In the genomic region with DNA sequence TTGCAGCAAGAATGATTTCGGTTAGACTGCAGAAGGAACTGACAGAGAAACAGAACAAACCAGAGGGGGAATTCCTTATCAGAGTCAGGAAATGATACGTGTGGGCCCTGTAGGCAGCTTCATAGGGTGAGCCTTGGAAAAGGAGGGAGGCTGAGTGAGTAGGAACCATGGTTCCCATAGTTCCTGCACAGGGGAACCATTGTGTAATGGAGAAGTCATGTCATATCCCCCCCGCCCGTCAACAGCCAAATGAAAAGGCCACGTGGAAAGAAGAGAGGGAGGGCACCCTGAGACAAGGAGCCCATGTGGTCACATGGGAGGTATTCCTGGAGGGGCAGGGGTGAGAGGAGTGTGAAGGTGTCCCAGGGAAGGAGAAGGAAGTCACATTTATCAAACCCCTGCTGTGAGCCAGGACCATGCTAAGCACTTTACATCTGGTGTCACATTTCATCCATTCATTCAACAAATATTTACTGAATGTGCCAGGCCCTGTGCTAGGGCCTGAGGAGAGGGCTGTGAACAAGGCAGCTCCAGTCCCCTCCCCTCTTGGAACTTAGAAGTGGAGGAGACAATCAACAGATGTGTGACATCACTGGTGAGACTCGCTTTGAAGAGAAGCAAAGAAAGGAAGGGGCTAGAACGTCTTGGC, we compare ENCODE assay signal across 1 cellular context.
A peak's percentile ranks its signal among the peaks of the same experiment; 100 is the strongest.
TF ChIP-seq lines count a peak whose summit lies in the region.

No MANE protein-coding gene starts in this region.

TF ChIP-seq in K562, 482 proteins besides CTCF, POLR2A, EP300 and RAD21 (continues in another document):
- TF ChIP-seq FOXK2 (conservative IDR thresholded peaks at IDR 0.05 in 1 of 2, IDR thresholded peaks at IDR 0.05 in 1 of 2; ENCODE audit: low read depth in 2 of 2): peak; percentile 58 to 66; a peak in 1 of 4 replicates
- no peak for TF ChIP-seq ZNF121 (CRISPR knock-in tag; conservative IDR thresholded peaks at IDR 0.05)
- TF ChIP-seq KLF1 (tag; IDR thresholded peaks at IDR 0.05): 0 out of 2 replicates have a peak, but pooled peaks have one; percentile 19
- TF ChIP-seq NEUROD1 (IDR thresholded peaks at IDR 0.05; ENCODE audit: borderline replicate concordance, low read depth, low read length, partially characterized antibody): peak; percentile 16
- TF ChIP-seq ZNF134 (CRISPR knock-in tag; conservative IDR thresholded peaks at IDR 0.05): 0 out of 2 replicates have a peak, but pooled peaks have one; percentile 40
- 0 out of 2 replicates have a peak, but pooled peaks have one; percentile 61 for TF ChIP-seq BRD4 (IDR thresholded peaks at IDR 0.05)
- peak; percentile 81; the same call in 1 of the 2 replicates for TF ChIP-seq HDAC2 (IDR thresholded peaks at IDR 0.05)
- TF ChIP-seq MEIS2 (IDR thresholded peaks at IDR 0.05; ENCODE audit: partially characterized antibody): peak; percentile 43
- TF ChIP-seq RCOR1 (IDR thresholded peaks at IDR 0.05; ENCODE audit: borderline replicate concordance in 1 of 2, low read depth in 2 of 2, low read length in 2 of 2): peak in 1 of 2 experiments; percentile 25; a peak in 1 of 4 replicates
- TF ChIP-seq, protein P1, sequence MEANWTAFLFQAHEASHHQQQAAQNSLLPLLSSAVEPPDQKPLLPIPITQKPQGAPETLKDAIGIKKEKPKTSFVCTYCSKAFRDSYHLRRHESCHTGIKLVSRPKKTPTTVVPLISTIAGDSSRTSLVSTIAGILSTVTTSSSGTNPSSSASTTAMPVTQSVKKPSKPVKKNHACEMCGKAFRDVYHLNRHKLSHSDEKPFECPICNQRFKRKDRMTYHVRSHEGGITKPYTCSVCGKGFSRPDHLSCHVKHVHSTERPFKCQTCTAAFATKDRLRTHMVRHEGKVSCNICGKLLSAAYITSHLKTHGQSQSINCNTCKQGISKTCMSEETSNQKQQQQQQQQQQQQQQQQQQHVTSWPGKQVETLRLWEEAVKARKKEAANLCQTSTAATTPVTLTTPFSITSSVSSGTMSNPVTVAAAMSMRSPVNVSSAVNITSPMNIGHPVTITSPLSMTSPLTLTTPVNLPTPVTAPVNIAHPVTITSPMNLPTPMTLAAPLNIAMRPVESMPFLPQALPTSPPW (CRISPR knock-in tag; IDR thresholded peaks at IDR 0.05): peak; percentile 67; the same call in 1 of the 2 replicates
- peak; percentile 58 for TF ChIP-seq RAD51 (IDR thresholded peaks at IDR 0.05; ENCODE audit: borderline replicate concordance, low read depth)
- TF ChIP-seq L3MBTL2 (IDR thresholded peaks at IDR 0.05): peak; percentile 87
- TF ChIP-seq, protein P2, sequence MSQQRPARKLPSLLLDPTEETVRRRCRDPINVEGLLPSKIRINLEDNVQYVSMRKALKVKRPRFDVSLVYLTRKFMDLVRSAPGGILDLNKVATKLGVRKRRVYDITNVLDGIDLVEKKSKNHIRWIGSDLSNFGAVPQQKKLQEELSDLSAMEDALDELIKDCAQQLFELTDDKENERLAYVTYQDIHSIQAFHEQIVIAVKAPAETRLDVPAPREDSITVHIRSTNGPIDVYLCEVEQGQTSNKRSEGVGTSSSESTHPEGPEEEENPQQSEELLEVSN (IDR thresholded peaks at IDR 0.05; ENCODE audit: borderline replicate concordance in 1 of 2, extremely low read depth in 1 of 2, insufficient read depth in 1 of 2, insufficient read length in 1 of 2, low read depth in 1 of 2, low read length in 1 of 2, poor library complexity in 1 of 2, severe bottlenecking in 1 of 2): peak; percentile 20 to 58
- TF ChIP-seq, protein P3, sequence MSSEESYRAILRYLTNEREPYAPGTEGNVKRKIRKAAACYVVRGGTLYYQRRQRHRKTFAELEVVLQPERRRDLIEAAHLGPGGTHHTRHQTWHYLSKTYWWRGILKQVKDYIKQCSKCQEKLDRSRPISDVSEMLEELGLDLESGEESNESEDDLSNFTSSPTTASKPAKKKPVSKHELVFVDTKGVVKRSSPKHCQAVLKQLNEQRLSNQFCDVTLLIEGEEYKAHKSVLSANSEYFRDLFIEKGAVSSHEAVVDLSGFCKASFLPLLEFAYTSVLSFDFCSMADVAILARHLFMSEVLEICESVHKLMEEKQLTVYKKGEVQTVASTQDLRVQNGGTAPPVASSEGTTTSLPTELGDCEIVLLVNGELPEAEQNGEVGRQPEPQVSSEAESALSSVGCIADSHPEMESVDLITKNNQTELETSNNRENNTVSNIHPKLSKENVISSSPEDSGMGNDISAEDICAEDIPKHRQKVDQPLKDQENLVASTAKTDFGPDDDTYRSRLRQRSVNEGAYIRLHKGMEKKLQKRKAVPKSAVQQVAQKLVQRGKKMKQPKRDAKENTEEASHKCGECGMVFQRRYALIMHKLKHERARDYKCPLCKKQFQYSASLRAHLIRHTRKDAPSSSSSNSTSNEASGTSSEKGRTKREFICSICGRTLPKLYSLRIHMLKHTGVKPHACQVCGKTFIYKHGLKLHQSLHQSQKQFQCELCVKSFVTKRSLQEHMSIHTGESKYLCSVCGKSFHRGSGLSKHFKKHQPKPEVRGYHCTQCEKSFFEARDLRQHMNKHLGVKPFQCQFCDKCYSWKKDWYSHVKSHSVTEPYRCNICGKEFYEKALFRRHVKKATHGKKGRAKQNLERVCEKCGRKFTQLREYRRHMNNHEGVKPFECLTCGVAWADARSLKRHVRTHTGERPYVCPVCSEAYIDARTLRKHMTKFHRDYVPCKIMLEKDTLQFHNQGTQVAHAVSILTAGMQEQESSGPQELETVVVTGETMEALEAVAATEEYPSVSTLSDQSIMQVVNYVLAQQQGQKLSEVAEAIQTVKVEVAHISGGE (CRISPR knock-in tag; IDR thresholded peaks at IDR 0.05): peak in 1 of 3 experiments; percentile 60; a peak in 1 of 6 replicates
- TF ChIP-seq, protein P4, sequence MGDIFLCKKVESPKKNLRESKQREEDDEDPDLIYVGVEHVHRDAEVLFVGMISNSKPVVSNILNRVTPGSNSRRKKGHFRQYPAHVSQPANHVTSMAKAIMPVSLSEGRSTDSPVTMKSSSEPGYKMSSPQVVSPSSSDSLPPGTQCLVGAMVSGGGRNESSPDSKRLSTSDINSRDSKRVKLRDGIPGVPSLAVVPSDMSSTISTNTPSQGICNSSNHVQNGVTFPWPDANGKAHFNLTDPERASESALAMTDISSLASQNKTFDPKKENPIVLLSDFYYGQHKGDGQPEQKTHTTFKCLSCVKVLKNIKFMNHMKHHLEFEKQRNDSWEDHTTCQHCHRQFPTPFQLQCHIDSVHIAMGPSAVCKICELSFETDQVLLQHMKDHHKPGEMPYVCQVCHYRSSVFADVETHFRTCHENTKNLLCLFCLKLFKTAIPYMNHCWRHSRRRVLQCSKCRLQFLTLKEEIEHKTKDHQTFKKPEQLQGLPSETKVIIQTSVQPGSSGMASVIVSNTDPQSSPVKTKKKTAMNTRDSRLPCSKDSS (IDR thresholded peaks at IDR 0.05; ENCODE audit: low read depth, partially characterized antibody): no peak
- no peak for TF ChIP-seq CTBP1 (IDR thresholded peaks at IDR 0.05; ENCODE audit: borderline replicate concordance)
- TF ChIP-seq EZH2 (IDR thresholded peaks at IDR 0.05; ENCODE audit: borderline replicate concordance, low read depth, low read length): no peak
- TF ChIP-seq, protein P5, sequence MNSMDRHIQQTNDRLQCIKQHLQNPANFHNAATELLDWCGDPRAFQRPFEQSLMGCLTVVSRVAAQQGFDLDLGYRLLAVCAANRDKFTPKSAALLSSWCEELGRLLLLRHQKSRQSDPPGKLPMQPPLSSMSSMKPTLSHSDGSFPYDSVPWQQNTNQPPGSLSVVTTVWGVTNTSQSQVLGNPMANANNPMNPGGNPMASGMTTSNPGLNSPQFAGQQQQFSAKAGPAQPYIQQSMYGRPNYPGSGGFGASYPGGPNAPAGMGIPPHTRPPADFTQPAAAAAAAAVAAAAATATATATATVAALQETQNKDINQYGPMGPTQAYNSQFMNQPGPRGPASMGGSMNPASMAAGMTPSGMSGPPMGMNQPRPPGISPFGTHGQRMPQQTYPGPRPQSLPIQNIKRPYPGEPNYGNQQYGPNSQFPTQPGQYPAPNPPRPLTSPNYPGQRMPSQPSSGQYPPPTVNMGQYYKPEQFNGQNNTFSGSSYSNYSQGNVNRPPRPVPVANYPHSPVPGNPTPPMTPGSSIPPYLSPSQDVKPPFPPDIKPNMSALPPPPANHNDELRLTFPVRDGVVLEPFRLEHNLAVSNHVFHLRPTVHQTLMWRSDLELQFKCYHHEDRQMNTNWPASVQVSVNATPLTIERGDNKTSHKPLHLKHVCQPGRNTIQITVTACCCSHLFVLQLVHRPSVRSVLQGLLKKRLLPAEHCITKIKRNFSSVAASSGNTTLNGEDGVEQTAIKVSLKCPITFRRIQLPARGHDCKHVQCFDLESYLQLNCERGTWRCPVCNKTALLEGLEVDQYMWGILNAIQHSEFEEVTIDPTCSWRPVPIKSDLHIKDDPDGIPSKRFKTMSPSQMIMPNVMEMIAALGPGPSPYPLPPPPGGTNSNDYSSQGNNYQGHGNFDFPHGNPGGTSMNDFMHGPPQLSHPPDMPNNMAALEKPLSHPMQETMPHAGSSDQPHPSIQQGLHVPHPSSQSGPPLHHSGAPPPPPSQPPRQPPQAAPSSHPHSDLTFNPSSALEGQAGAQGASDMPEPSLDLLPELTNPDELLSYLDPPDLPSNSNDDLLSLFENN (IDR thresholded peaks at IDR 0.05; ENCODE audit: low read depth in 2 of 2, low read length in 2 of 2): no peak
- no peak for TF ChIP-seq HNRNPK (IDR thresholded peaks at IDR 0.05; ENCODE audit: low read depth, low read length, poor library complexity, severe bottlenecking)
- no peak for TF ChIP-seq ZNF239 (CRISPR knock-in tag; IDR thresholded peaks at IDR 0.05)
- TF ChIP-seq, protein P6, sequence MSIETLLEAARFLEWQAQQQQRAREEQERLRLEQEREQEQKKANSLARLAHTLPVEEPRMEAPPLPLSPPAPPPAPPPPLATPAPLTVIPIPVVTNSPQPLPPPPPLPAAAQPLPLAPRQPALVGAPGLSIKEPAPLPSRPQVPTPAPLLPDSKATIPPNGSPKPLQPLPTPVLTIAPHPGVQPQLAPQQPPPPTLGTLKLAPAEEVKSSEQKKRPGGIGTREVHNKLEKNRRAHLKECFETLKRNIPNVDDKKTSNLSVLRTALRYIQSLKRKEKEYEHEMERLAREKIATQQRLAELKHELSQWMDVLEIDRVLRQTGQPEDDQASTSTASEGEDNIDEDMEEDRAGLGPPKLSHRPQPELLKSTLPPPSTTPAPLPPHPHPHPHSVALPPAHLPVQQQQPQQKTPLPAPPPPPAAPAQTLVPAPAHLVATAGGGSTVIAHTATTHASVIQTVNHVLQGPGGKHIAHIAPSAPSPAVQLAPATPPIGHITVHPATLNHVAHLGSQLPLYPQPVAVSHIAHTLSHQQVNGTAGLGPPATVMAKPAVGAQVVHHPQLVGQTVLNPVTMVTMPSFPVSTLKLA (conservative IDR thresholded peaks at IDR 0.05): peak; percentile 66 to 79
- TF ChIP-seq, protein P7, sequence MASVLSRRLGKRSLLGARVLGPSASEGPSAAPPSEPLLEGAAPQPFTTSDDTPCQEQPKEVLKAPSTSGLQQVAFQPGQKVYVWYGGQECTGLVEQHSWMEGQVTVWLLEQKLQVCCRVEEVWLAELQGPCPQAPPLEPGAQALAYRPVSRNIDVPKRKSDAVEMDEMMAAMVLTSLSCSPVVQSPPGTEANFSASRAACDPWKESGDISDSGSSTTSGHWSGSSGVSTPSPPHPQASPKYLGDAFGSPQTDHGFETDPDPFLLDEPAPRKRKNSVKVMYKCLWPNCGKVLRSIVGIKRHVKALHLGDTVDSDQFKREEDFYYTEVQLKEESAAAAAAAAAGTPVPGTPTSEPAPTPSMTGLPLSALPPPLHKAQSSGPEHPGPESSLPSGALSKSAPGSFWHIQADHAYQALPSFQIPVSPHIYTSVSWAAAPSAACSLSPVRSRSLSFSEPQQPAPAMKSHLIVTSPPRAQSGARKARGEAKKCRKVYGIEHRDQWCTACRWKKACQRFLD (CRISPR knock-in tag; IDR thresholded peaks at IDR 0.05): peak; percentile 72; the same call in 1 of the 2 replicates
- TF ChIP-seq, protein P8, sequence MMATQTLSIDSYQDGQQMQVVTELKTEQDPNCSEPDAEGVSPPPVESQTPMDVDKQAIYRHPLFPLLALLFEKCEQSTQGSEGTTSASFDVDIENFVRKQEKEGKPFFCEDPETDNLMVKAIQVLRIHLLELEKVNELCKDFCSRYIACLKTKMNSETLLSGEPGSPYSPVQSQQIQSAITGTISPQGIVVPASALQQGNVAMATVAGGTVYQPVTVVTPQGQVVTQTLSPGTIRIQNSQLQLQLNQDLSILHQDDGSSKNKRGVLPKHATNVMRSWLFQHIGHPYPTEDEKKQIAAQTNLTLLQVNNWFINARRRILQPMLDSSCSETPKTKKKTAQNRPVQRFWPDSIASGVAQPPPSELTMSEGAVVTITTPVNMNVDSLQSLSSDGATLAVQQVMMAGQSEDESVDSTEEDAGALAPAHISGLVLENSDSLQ (IDR thresholded peaks at IDR 0.05): peak; percentile 63
- TF ChIP-seq JUND (IDR thresholded peaks at IDR 0.05; ENCODE audit: borderline replicate concordance, low read depth, low read length): peak; percentile 15; the same call in 1 of the 2 replicates
- TF ChIP-seq JUND (tag; IDR thresholded peaks at IDR 0.05; ENCODE audit: borderline replicate concordance, low read depth, low read length): 0 out of 3 replicates have a peak, but pooled peaks have one; percentile 45
- TF ChIP-seq KDM5B (IDR thresholded peaks at IDR 0.05; ENCODE audit: insufficient replicate concordance, low read depth, low read length): peak; percentile 25
- TF ChIP-seq PHF8 (IDR thresholded peaks at IDR 0.05; ENCODE audit: borderline replicate concordance, low read length): peak; percentile 25; the same call in 1 of the 2 replicates
- TF ChIP-seq RBFOX2 (IDR thresholded peaks at IDR 0.05; ENCODE audit: low read depth, low read length): no peak
- TF ChIP-seq CEBPG (CRISPR knock-in tag; IDR thresholded peaks at IDR 0.05): no peak
- 0 out of 4 replicates have a peak, but pooled peaks of 1 of the 2 experiments have one; percentile 9 for TF ChIP-seq CEBPG (tag; conservative IDR thresholded peaks at IDR 0.05 in 1 of 2, IDR thresholded peaks at IDR 0.05 in 1 of 2)
- no peak for TF ChIP-seq DMBX1 (CRISPR knock-in tag; IDR thresholded peaks at IDR 0.05; ENCODE audit: borderline replicate concordance)
- TF ChIP-seq CEBPB (tag; IDR thresholded peaks at IDR 0.05): peak; percentile 57; the same call in 1 of the 2 replicates
- TF ChIP-seq, protein P9, sequence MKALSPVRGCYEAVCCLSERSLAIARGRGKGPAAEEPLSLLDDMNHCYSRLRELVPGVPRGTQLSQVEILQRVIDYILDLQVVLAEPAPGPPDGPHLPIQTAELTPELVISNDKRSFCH (CRISPR knock-in tag; IDR thresholded peaks at IDR 0.05): no peak
- TF ChIP-seq, protein P9 (tag; IDR thresholded peaks at IDR 0.05): peak; percentile 51; the same call in 1 of the 2 replicates
- no peak for TF ChIP-seq CBX1 (IDR thresholded peaks at IDR 0.05; ENCODE audit: low read depth)
